12 cellular contexts compared by ENCODE assay signal in the genomic region with DNA sequence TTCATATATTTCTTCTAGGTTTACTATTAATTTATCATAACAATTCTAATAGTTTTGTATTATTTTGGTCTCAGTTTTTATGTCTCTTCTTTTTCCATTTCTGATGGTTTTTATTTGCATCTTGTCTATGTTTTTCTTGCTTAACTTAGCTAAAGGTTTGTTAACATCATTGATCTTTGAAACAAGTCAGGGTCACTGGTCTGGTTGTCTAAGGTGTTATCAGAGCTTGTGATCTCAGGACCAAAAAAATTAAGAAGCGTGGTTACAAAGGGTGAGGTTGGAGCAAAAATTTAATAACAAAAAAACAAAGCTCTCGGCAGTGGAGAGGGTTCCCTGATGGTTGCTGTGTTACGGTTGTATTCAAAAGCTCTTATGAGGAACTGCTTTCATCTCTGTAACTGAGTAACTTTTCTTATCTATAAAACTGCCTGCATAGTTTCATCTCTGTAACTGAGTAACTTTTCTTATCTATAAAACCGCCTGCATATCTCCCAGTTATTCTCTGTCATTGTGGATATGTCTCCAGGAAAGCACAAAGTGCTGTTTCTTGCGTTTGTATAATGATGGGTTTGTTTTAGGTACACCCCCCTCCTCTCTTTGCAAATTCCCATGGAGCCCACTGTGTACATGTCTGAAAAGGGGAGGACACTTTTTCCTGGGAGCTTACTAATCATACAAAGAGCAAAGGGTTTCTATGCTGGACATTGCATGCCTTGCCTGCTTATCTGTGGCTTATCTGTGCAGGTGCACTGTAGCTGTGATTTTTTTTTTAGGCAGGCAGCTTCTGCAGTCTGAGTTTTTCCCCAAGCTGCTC.
A peak's percentile ranks its signal among the peaks of the same experiment; 100 is the strongest.
DNase-seq lines count a peak whose midpoint lies in the region; ATAC-seq and TF ChIP-seq lines count a peak whose summit lies in the region.
"Had no signal": no experiment of that assay in that cellular context is flagged by ENCODE, and none has a peak within 500 bp of the region (broad histone marks: within the 10 kb centered on the region; RNA-seq: fewer than 3 reads in every experiment).

No MANE protein-coding gene starts in this region.

- H3K27ac ChIP-seq in RWPE1 (no peak overlapping the region), psoas muscle (no peak overlapping the region)

- no peak overlapping the region for H3K4me3 ChIP-seq in psoas muscle

- 46 to 53% (median 51%) methylated on average over 5 of the region's 5 CpGs for WGBS in psoas muscle, 3 donors

- POLR2A ChIA-PET in RWPE1 (lab: Yijun Ruan, JAX; ENCODE audit: low non-redundant PET): no interaction called here

- no peaks in the 10 kb centered on the region for H3K4me1 Mint-ChIP-seq in activated T-helper 17 cell treated with anti-CD3 and anti-CD28 coated beads, Interleukin-2, amount 50 U/mL, for 72 hours
- H3K4me1 Mint-ChIP-seq: B cell; stimulated activated naive CD8-positive, alpha-beta T cell treated with anti-CD3 and anti-CD28 coated beads, Interleukin-15, amount 100 ng/mL, for 72 hours had no signal

- CTCF ChIA-PET in RWPE1 (lab: Yijun Ruan, JAX): no interaction called here

- H3K4me3 Mint-ChIP-seq in activated T-helper 17 cell treated with anti-CD3 and anti-CD28 coated beads, Interleukin-2, amount 50 U/mL, for 72 hours: no peak overlapping the region
- H3K4me3 Mint-ChIP-seq: B cell; stimulated activated naive CD8-positive, alpha-beta T cell treated with anti-CD3 and anti-CD28 coated beads, Interleukin-15, amount 100 ng/mL, for 72 hours had no signal

- intact Hi-C loops in psoas muscle (cut with DNase I): no loop called here

- TF ChIP-seq CTCF in RWPE1 (conservative IDR thresholded peaks at IDR 0.05; ENCODE audit: low read depth) (no peak), psoas muscle (IDR thresholded peaks at IDR 0.05) (no peak)

- H3K4me1 ChIP-seq in psoas muscle: no peaks in the 10 kb centered on the region

- no peaks in the 10 kb centered on the region for H3K27me3 ChIP-seq in psoas muscle (ENCODE audit: insufficient read depth in 3 of 3, low read length in 2 of 3)

- ATAC-seq in GM18498 (IDR thresholded peaks at IDR 0.05; ENCODE audit: unreplicated experiment) (peak; percentile 89), GM21619 (IDR thresholded peaks at IDR 0.05; ENCODE audit: unreplicated experiment) (peak; percentile 85), HG03432 (IDR thresholded peaks at IDR 0.05; ENCODE audit: unreplicated experiment) (peak; percentile 89), psoas muscle (no peak), GM21360 (IDR thresholded peaks at IDR 0.05; ENCODE audit: unreplicated experiment) (no peak)
- ATAC-seq in activated T-helper 17 cell treated with anti-CD3 and anti-CD28 coated beads, Interleukin-2, amount 50 U/mL, for 72 hours (replicated peaks): no peak
- ATAC-seq: stimulated activated naive CD8-positive, alpha-beta T cell treated with anti-CD3 and anti-CD28 coated beads, Interleukin-15, amount 100 ng/mL, for 72 hours had no signal

- H3K27me3 Mint-ChIP-seq in activated T-helper 17 cell treated with anti-CD3 and anti-CD28 coated beads, Interleukin-2, amount 50 U/mL, for 72 hours: peaks cover 4% of the 10 kb centered on the region
- H3K27me3 Mint-ChIP-seq: B cell; stimulated activated naive CD8-positive, alpha-beta T cell treated with anti-CD3 and anti-CD28 coated beads, Interleukin-15, amount 100 ng/mL, for 72 hours had no signal

- no peak overlapping the region for H3K27ac Mint-ChIP-seq in activated T-helper 17 cell treated with anti-CD3 and anti-CD28 coated beads, Interleukin-2, amount 50 U/mL, for 72 hours
- H3K27ac Mint-ChIP-seq: B cell; stimulated activated naive CD8-positive, alpha-beta T cell treated with anti-CD3 and anti-CD28 coated beads, Interleukin-15, amount 100 ng/mL, for 72 hours had no signal

- H3K9me3 ChIP-seq in psoas muscle: no peaks in the 10 kb centered on the region

- H3K9me3 Mint-ChIP-seq in activated T-helper 17 cell treated with anti-CD3 and anti-CD28 coated beads, Interleukin-2, amount 50 U/mL, for 72 hours: peaks cover 3% of the 10 kb centered on the region
- H3K9me3 Mint-ChIP-seq: stimulated activated naive CD8-positive, alpha-beta T cell treated with anti-CD3 and anti-CD28 coated beads, Interleukin-15, amount 100 ng/mL, for 72 hours had no signal

- H3K36me3 Mint-ChIP-seq in activated T-helper 17 cell treated with anti-CD3 and anti-CD28 coated beads, Interleukin-2, amount 50 U/mL, for 72 hours (ENCODE audit: low read depth): no peaks in the 10 kb centered on the region

- H3K36me3 ChIP-seq in psoas muscle (ENCODE audit: insufficient read depth in 1 of 2, low read depth in 1 of 2): no peaks in the 10 kb centered on the region

- DNase-seq in kidney tubule cell (ENCODE audit: low spot score): peak; percentile 65
- no peak for DNase-seq in RWPE1 (ENCODE audit: low spot score)
- no peak for DNase-seq in psoas muscle
- DNase-seq: dermis blood vessel endothelial cell; NCI-H1048; stimulated activated naive CD8-positive, alpha-beta T cell treated with anti-CD3 and anti-CD28 coated beads, Interleukin-15, amount 100 ng/mL, for 72 hours had no signal

Comparison
In these comparisons a context has a peak if more than half of its experiments do, and no peak if none do; other contexts are left out.
1. ATAC-seq: peak in GM18498 (single experiment), GM21619 (single experiment) and HG03432 (single experiment); none in activated T-helper 17 cell treated with anti-CD3 and anti-CD28 coated beads, Interleukin-2, amount 50 U/mL, for 72 hours (single experiment), psoas muscle (0 of 4) and GM21360 (single experiment).